19 cellular contexts compared by ENCODE assay signal in genomic region chr3:50168388-50168787, GRCh38. TPM values are rescaled to one million over a fixed set of nuclear protein-coding genes. Genes with fewer than 3 reads are reported as not detected.
DNase-seq lines count a peak whose midpoint lies in the region; ATAC-seq, FAIRE-seq and TF ChIP-seq lines count a peak whose summit lies in the region.
"Had no signal": no experiment of that assay in that cellular context is flagged by ENCODE, and none has a peak within 500 bp of the region (broad histone marks: within the 10 kb centered on the region; RNA-seq: fewer than 3 reads in every experiment).

No MANE protein-coding gene starts in this region.

- no peaks in the 10 kb centered on the region for H3K27me3 Mint-ChIP-seq in natural killer cell (ENCODE audit: low read depth in 2 of 2)
- H3K27me3 Mint-ChIP-seq in activated T-cell treated with anti-CD3 and anti-CD28 coated beads, Interleukin-2, amount 50 U/mL, for 24 hours, result no peaks in the 10 kb centered on the region

- H3K23me2 ChIP-seq in H1 (ENCODE audit: low read depth, low read length), result no peaks in the 10 kb centered on the region

- H3K9me3 Mint-ChIP-seq in natural killer cell, result no peaks in the 10 kb centered on the region
- no peaks in the 10 kb centered on the region for H3K9me3 Mint-ChIP-seq in activated T-cell treated with anti-CD3 and anti-CD28 coated beads, Interleukin-2, amount 50 U/mL, for 24 hours
- H3K9me3 Mint-ChIP-seq: dendritic cell treated with granulocyte-macrophage colony-stimulating factor and Interleukin-4, amounts not matched to agents 40 ng/mL and 50 ng/mL, for 4 days had no signal

- H3K4me3 Mint-ChIP-seq in natural killer cell, result no peak overlapping the region
- H3K4me3 Mint-ChIP-seq in activated T-cell treated with anti-CD3 and anti-CD28 coated beads, Interleukin-2, amount 50 U/mL, for 24 hours, result no peak overlapping the region
- H3K4me3 Mint-ChIP-seq: dendritic cell treated with granulocyte-macrophage colony-stimulating factor and Interleukin-4, amounts not matched to agents 40 ng/mL and 50 ng/mL, for 4 days had no signal

- DNase-seq in IMR-90 (no peak), H1 (ENCODE audit: low read depth in 1 of 2, low spot score in 2 of 2) (no peak), lung microvascular endothelial cell (ENCODE audit: low read depth in 2 of 2) (peak; percentile 17 to 40), natural killer cell (no peak), iPS-NIHi7 (ENCODE audit: extremely low spot score) (no peak), GM03348 (ENCODE audit: low spot score) (no peak)
- no peak for DNase-seq in activated T-cell treated with anti-CD3 and anti-CD28 coated beads, Interleukin-2, amount 50 U/mL, for 24 hours
- DNase-seq: activated CD8-positive, alpha-beta memory T cell treated with anti-CD3 and anti-CD28 coated beads for 24 hours; activated effector memory CD4-positive, alpha-beta T cell treated with Interleukin-2 at 50 U/mL for 16 hours; aorta; NCI-H510A treated with DMSO at 0.1 percent for 48 hours; stimulated activated CD4-positive, alpha-beta T cell treated with anti-CD3 and anti-CD28 coated beads, Interleukin-15, amount 100 ng/mL, for 24 hours had no signal

- H3K27me3 ChIP-seq in IMR-90 (ENCODE audit: control insufficient read depth, insufficient read depth, low read length) (no peaks in the 10 kb centered on the region), H1 (replicated peaks in 1 of 4; ENCODE audit: control insufficient read depth in 3 of 4, extremely low read depth in 1 of 4, insufficient read depth in 3 of 4, low read length in 3 of 4) (no peaks in the 10 kb centered on the region), subcutaneous abdominal adipose tissue (ENCODE audit: control insufficient read depth in 5 of 5, insufficient read depth in 4 of 5, low read length in 5 of 5) (no peaks in the 10 kb centered on the region)

- peak overlapping the region; percentile 43 for H3K4ac ChIP-seq in IMR-90 (ENCODE audit: low read depth, low read length)
- no peak overlapping the region for H3K4ac ChIP-seq in H1 (replicated peaks; ENCODE audit: insufficient read length, low read depth, low read length)

- intact Hi-C loops in IMR-90 (cut with micrococcal nuclease) (no loop called here), natural killer cell (cut with micrococcal nuclease) (no loop called here)

- no peak overlapping the region for H2AK9ac ChIP-seq in IMR-90 (replicated peaks; ENCODE audit: low read depth, low read length, poor library complexity)

- H3K9me3 ChIP-seq in IMR-90 (ENCODE audit: control insufficient read depth, insufficient read depth, low read length), result no peaks in the 10 kb centered on the region
- H3K9me3 ChIP-seq in H1 (ENCODE audit: insufficient read depth in 2 of 2, low read depth in 1 of 2, low read length in 1 of 2), result no peaks in the 10 kb centered on the region
- no peaks in the 10 kb centered on the region for H3K9me3 ChIP-seq in subcutaneous abdominal adipose tissue (ENCODE audit: control insufficient read depth in 5 of 5, low read length in 5 of 5)

- H2BK20ac ChIP-seq in IMR-90 (ENCODE audit: low read depth, low read length), result no peak overlapping the region
- H2BK20ac ChIP-seq in H1 (ENCODE audit: low read length), result no peak overlapping the region

- H3K23ac ChIP-seq in IMR-90 (ENCODE audit: low read depth, low read length) (no peak overlapping the region), H1 (ENCODE audit: insufficient read length) (no peak overlapping the region)

- no peak overlapping the region; the same call in 1 of the 2 replicates for H3K27ac ChIP-seq in IMR-90 (ENCODE audit: insufficient read depth, low read length)
- no peak overlapping the region for H3K27ac ChIP-seq in H1 (ENCODE audit: low read depth, low read length)
- peak overlapping the region; percentile 83 for H3K27ac ChIP-seq in subcutaneous abdominal adipose tissue (ENCODE audit: low read depth, low read length)

- peak overlapping the region in 1 of 2 experiments; percentile 4; a peak in 1 of 4 replicates for H4K8ac ChIP-seq in IMR-90 (ENCODE audit: low read depth in 2 of 2, low read length in 2 of 2)
- no peak overlapping the region for H4K8ac ChIP-seq in H1 (ENCODE audit: extremely low read depth, insufficient read depth, low read length)

- H2BK120ac ChIP-seq in IMR-90 (ENCODE audit: low read depth, low read length) (peak overlapping the region; percentile 22), H1 (replicated peaks; ENCODE audit: low read depth, low read length) (no peak overlapping the region)

- no peak for TF ChIP-seq EP300 in H1 (IDR thresholded peaks at IDR 0.05; ENCODE audit: borderline replicate concordance in 1 of 2, low read depth in 2 of 2, low read length in 2 of 2)

- TF ChIP-seq CTCF in IMR-90 (conservative IDR thresholded peaks at IDR 0.05; ENCODE audit: low read depth, low read length), result no peak
- no peak for TF ChIP-seq CTCF in H1 (IDR thresholded peaks at IDR 0.05; ENCODE audit: control extremely low read depth in 1 of 3, insufficient read depth in 1 of 3, low read depth in 1 of 3, low read length in 3 of 3)
- TF ChIP-seq CTCF in natural killer cell (IDR thresholded peaks at IDR 0.05), result no peak

- no peak overlapping the region for H3K4me2 ChIP-seq in IMR-90 (ENCODE audit: low read depth, low read length)
- H3K4me2 ChIP-seq in H1 (ENCODE audit: insufficient read depth in 1 of 2, low read depth in 2 of 2, low read length in 2 of 2), result no peak overlapping the region

- no peaks in the 10 kb centered on the region for H3K36me3 Mint-ChIP-seq in natural killer cell
- no peaks in the 10 kb centered on the region for H3K36me3 Mint-ChIP-seq in activated T-cell treated with anti-CD3 and anti-CD28 coated beads, Interleukin-2, amount 50 U/mL, for 24 hours (ENCODE audit: low read depth)

- FAIRE-seq in H1 (lab: Jason Lieb, UNC), result no peak
- FAIRE-seq: D721Med, GM18507 had no signal

- H3K79me2 ChIP-seq in H1 (ENCODE audit: control insufficient read depth in 1 of 2, insufficient read depth in 2 of 2, low read length in 2 of 2), result peaks cover 0 to 20% of the 10 kb centered on the region in 2 experiments; a peak in 2 of 4 replicates

- H3K56ac ChIP-seq in IMR-90 (ENCODE audit: extremely low read depth, insufficient read depth, low read length) (no peak overlapping the region), H1 (replicated peaks; ENCODE audit: insufficient read length, low read depth, low read length) (no peak overlapping the region)

- H2BK15ac ChIP-seq in IMR-90 (ENCODE audit: low read depth, low read length), result no peak overlapping the region
- 0 out of 2 replicates have a peak overlapping the region, but pooled peaks have one; percentile 29 for H2BK15ac ChIP-seq in H1 (ENCODE audit: low read length)

- TF ChIP-seq POLR2A in IMR-90 (IDR thresholded peaks at IDR 0.05; ENCODE audit: low read depth, low read length) (no peak), H1 (IDR thresholded peaks at IDR 0.05; ENCODE audit: control extremely low read depth in 1 of 2, low read depth in 2 of 2, low read length in 2 of 2) (no peak)

- H3K18ac ChIP-seq in IMR-90 (ENCODE audit: low read depth, low read length) (no peak overlapping the region), H1 (ENCODE audit: extremely low read depth, low read length) (no peak overlapping the region)

- no peak overlapping the region for H3K9ac ChIP-seq in IMR-90 (ENCODE audit: low read depth, low read length)
- H3K9ac ChIP-seq in H1 (replicated peaks in 1 of 4; ENCODE audit: extremely low read depth in 1 of 4, low read depth in 3 of 4, low read length in 3 of 4), result no peak overlapping the region
- peak overlapping the region in 2 of 5 donors; percentile 23 to 55 for H3K9ac ChIP-seq in subcutaneous abdominal adipose tissue (ENCODE audit: low read length in 5 of 5)

- H4K5ac ChIP-seq in IMR-90 (ENCODE audit: low read depth, low read length), result no peak overlapping the region
- no peak overlapping the region for H4K5ac ChIP-seq in H1 (ENCODE audit: insufficient read length, low read depth, low read length)

- ATAC-seq in IMR-90 (ENCODE audit: low read depth) (no peak), natural killer cell (no peak)

- H2AK5ac ChIP-seq in IMR-90 (ENCODE audit: low read depth, low read length) (peak overlapping the region; percentile 59), H1 (ENCODE audit: low read depth, low read length) (no peak overlapping the region)

- H2BK5ac ChIP-seq in IMR-90 (ENCODE audit: low read depth, low read length, poor library complexity, severe bottlenecking) (no peak overlapping the region), H1 (ENCODE audit: low read depth, low read length) (no peak overlapping the region)

- POLR2A ChIA-PET in IMR-90 (lab: Charles Lee; ENCODE audit: unreplicated experiment), result no interaction called here
- POLR2A ChIA-PET in H1 (lab: Charles Lee; ENCODE audit: partially characterized antibody), result interaction anchor here (0.6 to 3.0 kb wide), 4 partner anchors 10 to 255 kb away, joined by 3 to 11 read pairs (median 5); no protein-coding TSS in a partner anchor

- no TSS peak for BruUV-seq in IMR-90 (replicated peaks; lab: Mats Ljungman, UMichigan)

- 64% methylated on average over 5 of the region's 9 CpGs; no CpG with 5 or more reads in 1 of the 2 experiments for WGBS in IMR-90 (ENCODE audit: extremely low coverage in 2 of 2, insufficient read length in 1 of 2), 2 experiments
- 94% methylated on average over 9 of the region's 9 CpGs; no CpG with 5 or more reads in 1 of the 2 experiments for WGBS in H1 (ENCODE audit: extremely low coverage in 1 of 2, insufficient coverage in 1 of 2, insufficient read length in 1 of 2, insufficient replicate concordance in 2 of 2, low coverage in 1 of 2, low lambda C conversion rate in 2 of 2, missing lambda C conversion rate in 1 of 2), 2 experiments

- no peaks in the 10 kb centered on the region for H3K4me1 Mint-ChIP-seq in natural killer cell
- H3K4me1 Mint-ChIP-seq in activated T-cell treated with anti-CD3 and anti-CD28 coated beads, Interleukin-2, amount 50 U/mL, for 24 hours (ENCODE audit: low read depth), result no peaks in the 10 kb centered on the region

- H3K4me3 ChIP-seq in IMR-90 (ENCODE audit: insufficient read depth, low read depth, low read length), result no peak overlapping the region
- H3K4me3 ChIP-seq in H1 (ENCODE audit: extremely low read depth in 1 of 4, insufficient read depth in 2 of 4, low read depth in 3 of 4, low read length in 4 of 4), result no peak overlapping the region
- H3K4me3 ChIP-seq in subcutaneous abdominal adipose tissue (ENCODE audit: low read depth in 1 of 5, low read length in 5 of 5), result no peak overlapping the region

- TF ChIP-seq RAD21 in IMR-90 (IDR thresholded peaks at IDR 0.05; ENCODE audit: low read length) (no peak), H1 (IDR thresholded peaks at IDR 0.05 in 1 of 2, conservative IDR thresholded peaks at IDR 0.05 in 1 of 2; ENCODE audit: low read depth in 2 of 2, low read length in 2 of 2) (no peak)

- in situ Hi-C loops in IMR-90 (cut with MboI; ENCODE audit: low sequenced_read_pairs), result no loop called here

- H4K20me1 ChIP-seq in IMR-90 (ENCODE audit: insufficient read depth, low read length) (peaks cover 4% of the 10 kb centered on the region; the same call in 1 of the 2 replicates), H1 (replicated peaks in 1 of 2; ENCODE audit: control insufficient read depth in 1 of 2, insufficient read depth in 2 of 2, low read length in 2 of 2) (peaks cover 6 to 17% of the 10 kb centered on the region in 2 experiments)

- H3K79me1 ChIP-seq in IMR-90 (ENCODE audit: low read depth in 1 of 2, low read length in 2 of 2) (peaks cover 15 to 87% of the 10 kb centered on the region in 2 experiments; a peak in 3 of 4 replicates), H1 (ENCODE audit: low read depth, low read length) (peaks cover 26% of the 10 kb centered on the region)

- H4K91ac ChIP-seq in IMR-90 (ENCODE audit: insufficient read depth, low read depth, low read length) (no peak overlapping the region), H1 (replicated peaks; ENCODE audit: insufficient read length, low read length) (no peak overlapping the region)

- H3K36me3 ChIP-seq in IMR-90 (ENCODE audit: control insufficient read depth, insufficient read depth, low read length) (no peaks in the 10 kb centered on the region), H1 (ENCODE audit: control insufficient read depth in 2 of 4, insufficient read depth in 4 of 4, low read length in 3 of 4) (peaks cover 0 to 3% (median under 1%) of the 10 kb centered on the region in 4 experiments; a peak in 2 of 8 replicates), subcutaneous abdominal adipose tissue (ENCODE audit: control insufficient read depth in 5 of 5, insufficient read depth in 5 of 5, low read length in 5 of 5) (no peaks in the 10 kb centered on the region)

- peaks cover 54% of the 10 kb centered on the region for H3K4me1 ChIP-seq in IMR-90 (ENCODE audit: control insufficient read depth, insufficient read depth, low read length)
- H3K4me1 ChIP-seq in H1 (replicated peaks in 1 of 4; ENCODE audit: control insufficient read depth in 3 of 4, insufficient read depth in 4 of 4, low read length in 3 of 4), result peaks cover 0 to 28% (median 20%) of the 10 kb centered on the region in 4 experiments; a peak in 6 of 7 replicates
- H3K4me1 ChIP-seq in subcutaneous abdominal adipose tissue (ENCODE audit: control insufficient read depth in 5 of 5, insufficient read depth in 5 of 5, low read length in 5 of 5), result peaks cover 35 to 93% (median 56%) of the 10 kb centered on the region in 5 donors

- peaks cover 40% of the 10 kb centered on the region for H3K9me1 ChIP-seq in IMR-90 (ENCODE audit: insufficient read depth, low read length)

- H2AFZ ChIP-seq in IMR-90 (replicated peaks; ENCODE audit: low read length, poor library complexity) (no peak overlapping the region), H1 (ENCODE audit: low read length) (no peak overlapping the region)

- dilution Hi-C loops in IMR-90 (cut with HindIII; ENCODE audit: low sequenced_read_pairs, unreplicated experiment), result no loop called here

- no peak overlapping the region for H2BK12ac ChIP-seq in H1 (ENCODE audit: low read depth, low read length)

- H3K14ac ChIP-seq in IMR-90 (replicated peaks; ENCODE audit: low read depth, low read length) (peak overlapping the region; percentile 26; the same call in 1 of the 2 replicates), H1 (ENCODE audit: insufficient read length) (no peak overlapping the region)

- no peak overlapping the region for H3K27ac Mint-ChIP-seq in natural killer cell
- no peak overlapping the region for H3K27ac Mint-ChIP-seq in activated T-cell treated with anti-CD3 and anti-CD28 coated beads, Interleukin-2, amount 50 U/mL, for 24 hours
- H3K27ac Mint-ChIP-seq: dendritic cell treated with granulocyte-macrophage colony-stimulating factor and Interleukin-4, amounts not matched to agents 40 ng/mL and 50 ng/mL, for 4 days had no signal

- CTCF ChIA-PET in IMR-90 (lab: Yijun Ruan, JAX), result no interaction called here
- CTCF ChIA-PET in H1 (lab: Charles Lee; ENCODE audit: partially characterized antibody), result interaction anchor here (0.6 to 25.0 kb wide), 5 partner anchors 22 to 78 kb away, joined by 3 to 299 read pairs (median 7); partner anchors contain the start of gene GNAT1

RNA-seq across cellular contexts. Expression of gene SEMA3F, which starts 13.3 kb away (rescaled TPM):
- total RNA-seq in IMR-90 (2012; rRNA removed), result 7.3 and 9.2 TPM in 2 replicates
- 23.3 and 26.7 TPM in 2 replicates for polyA plus RNA-seq in IMR-90 (2012; rRNA removed)
- 18.0 and 30.3 TPM in 2 replicates for polyA plus RNA-seq in IMR-90 (2012; cell fraction: cytosol; rRNA removed)
- 18.6 and 46.8 TPM in 2 replicates for polyA plus RNA-seq in IMR-90 (2012; cell fraction: nucleus; rRNA removed; ENCODE audit: low replicate concordance)
- 37.0 and 39.6 TPM in 2 replicates for total RNA-seq in H1 (2021; fragmentation: NEBNext Ultra II Directional; extraction: Animal tissue kit (Norgen Biotek cat#: 25700))
- polyA plus RNA-seq in H1 (2011; rRNA removed), result 20.3 and 36.0 TPM in 2 replicates
- polyA plus RNA-seq in H1 (2011; cell fraction: cytosol; rRNA removed), result 21.2 TPM
- 58.6 TPM for polyA plus RNA-seq in H1 (2011; cell fraction: nucleus; rRNA removed)
- polyA plus RNA-seq in H1 (2012, experiment 1 of 2), result 15.9 to 32.4 TPM (median 29.9 TPM) in 4 replicates
- 23.9 TPM for polyA plus RNA-seq in H1 (2012, experiment 2 of 2)
- 45.3 TPM for polyA plus RNA-seq in H1 (2013, experiment 1 of 2)
- 41.8 TPM for polyA plus RNA-seq in H1 (2013, experiment 2 of 2)
- polyA minus RNA-seq in H1 (2011; rRNA and poly(A)+ RNA removed), result 28.0 and 36.9 TPM in 2 replicates
- polyA minus RNA-seq in H1 (2011; cell fraction: cytosol; rRNA and poly(A)+ RNA removed), result 35.4 TPM
- 25.2 TPM for polyA minus RNA-seq in H1 (2011; cell fraction: nucleus; rRNA and poly(A)+ RNA removed)
- 8.3 and 16.1 TPM in 2 replicates for total RNA-seq in lung microvascular endothelial cell
- 1 to 10 TPM in 1 of 3 donors, under 1 TPM in 2; 0.16 to 1.1 (median 0.78) TPM for total RNA-seq in natural killer cell

RNA-seq across cellular contexts. Expression of gene GNAT1, which starts 23.0 kb away (rescaled TPM):
- total RNA-seq in IMR-90 (2012; rRNA removed) (not detected in 2 replicates), lung microvascular endothelial cell (not detected in 2 replicates), natural killer cell (not detected)
- polyA plus RNA-seq in IMR-90 (2012; rRNA removed) (0.04 TPM in 1 of 2 replicates, not detected in the other), H1 (2011; rRNA removed) (0.08 and 0.20 TPM in 2 replicates)
- polyA plus RNA-seq in IMR-90 (2012; cell fraction: cytosol; rRNA removed), result not detected in 2 replicates
- polyA plus RNA-seq in IMR-90 (2012; cell fraction: nucleus; rRNA removed; ENCODE audit: low replicate concordance), result 0.08 and 0.13 TPM in 2 replicates
- total RNA-seq in H1 (2021; fragmentation: NEBNext Ultra II Directional; extraction: Animal tissue kit (Norgen Biotek cat#: 25700)), result not detected in 2 replicates
- polyA plus RNA-seq in H1 (2011; cell fraction: cytosol; rRNA removed), result 0.10 TPM
- 0.19 TPM for polyA plus RNA-seq in H1 (2011; cell fraction: nucleus; rRNA removed)
- polyA plus RNA-seq in H1 (2012, experiment 1 of 2), result 0.32 to 0.39 TPM in 2 of 4 replicates, not detected in the others
- not detected for polyA plus RNA-seq in H1 (2012, experiment 2 of 2)
- 0.12 TPM for polyA plus RNA-seq in H1 (2013, experiment 1 of 2)
- polyA plus RNA-seq in H1 (2013, experiment 2 of 2), result 0.18 TPM
- polyA minus RNA-seq in H1 (2011; rRNA and poly(A)+ RNA removed), result 0.13 and 0.15 TPM in 2 replicates
- not detected for polyA minus RNA-seq in H1 (2011; cell fraction: cytosol; rRNA and poly(A)+ RNA removed)
- not detected for polyA minus RNA-seq in H1 (2011; cell fraction: nucleus; rRNA and poly(A)+ RNA removed)
- total RNA-seq: aorta, mesenteric fat pad, osteocyte, temporal lobe had no signal
- polyA plus RNA-seq: aorta had no signal

RNA-seq across cellular contexts. Expression of gene SLC38A3, which starts 36.7 kb away (rescaled TPM):
- total RNA-seq in IMR-90 (2012; rRNA removed) (0.36 TPM in 1 of 2 replicates, not detected in the other), lung microvascular endothelial cell (under 0.01 TPM in 1 of 2 replicates, not detected in the other), natural killer cell (under 1 TPM in 1 of 3 donors, not detected in 2; 0.82 TPM)
- polyA plus RNA-seq in IMR-90 (2012; rRNA removed) (0.12 and 0.36 TPM in 2 replicates), H1 (2011; rRNA removed) (3.7 and 4.7 TPM in 2 replicates)
- polyA plus RNA-seq in IMR-90 (2012; cell fraction: cytosol; rRNA removed), result 0.04 and 0.15 TPM in 2 replicates
- 0.37 and 0.78 TPM in 2 replicates for polyA plus RNA-seq in IMR-90 (2012; cell fraction: nucleus; rRNA removed; ENCODE audit: low replicate concordance)
- 0.57 and 1.2 TPM in 2 replicates for total RNA-seq in H1 (2021; fragmentation: NEBNext Ultra II Directional; extraction: Animal tissue kit (Norgen Biotek cat#: 25700))
- 2.0 TPM for polyA plus RNA-seq in H1 (2011; cell fraction: cytosol; rRNA removed)
- 10.8 TPM for polyA plus RNA-seq in H1 (2011; cell fraction: nucleus; rRNA removed)
- 0.87 to 1.5 TPM (median 1.1 TPM) in 4 replicates for polyA plus RNA-seq in H1 (2012, experiment 1 of 2)
- 0.85 TPM for polyA plus RNA-seq in H1 (2012, experiment 2 of 2)
- polyA plus RNA-seq in H1 (2013, experiment 1 of 2), result 1.2 TPM
- polyA plus RNA-seq in H1 (2013, experiment 2 of 2), result 1.0 TPM
- polyA minus RNA-seq in H1 (2011; rRNA and poly(A)+ RNA removed), result 1.5 and 2.5 TPM in 2 replicates
- 0.88 TPM for polyA minus RNA-seq in H1 (2011; cell fraction: cytosol; rRNA and poly(A)+ RNA removed)
- 1.9 TPM for polyA minus RNA-seq in H1 (2011; cell fraction: nucleus; rRNA and poly(A)+ RNA removed)

Comparison
In these comparisons a context has a peak if more than half of its experiments do, and no peak if none do; other contexts are left out.
1. DNase-seq: peak in lung microvascular endothelial cell (2 of 2); none in IMR-90 (single experiment), H1 (0 of 2), natural killer cell (single experiment), iPS-NIHi7 (single experiment), activated T-cell treated with anti-CD3 and anti-CD28 coated beads, Interleukin-2, amount 50 U/mL, for 24 hours (single experiment) and GM03348 (single experiment).